ENCODE assay signal across 25 cellular contexts in the genomic region with DNA sequence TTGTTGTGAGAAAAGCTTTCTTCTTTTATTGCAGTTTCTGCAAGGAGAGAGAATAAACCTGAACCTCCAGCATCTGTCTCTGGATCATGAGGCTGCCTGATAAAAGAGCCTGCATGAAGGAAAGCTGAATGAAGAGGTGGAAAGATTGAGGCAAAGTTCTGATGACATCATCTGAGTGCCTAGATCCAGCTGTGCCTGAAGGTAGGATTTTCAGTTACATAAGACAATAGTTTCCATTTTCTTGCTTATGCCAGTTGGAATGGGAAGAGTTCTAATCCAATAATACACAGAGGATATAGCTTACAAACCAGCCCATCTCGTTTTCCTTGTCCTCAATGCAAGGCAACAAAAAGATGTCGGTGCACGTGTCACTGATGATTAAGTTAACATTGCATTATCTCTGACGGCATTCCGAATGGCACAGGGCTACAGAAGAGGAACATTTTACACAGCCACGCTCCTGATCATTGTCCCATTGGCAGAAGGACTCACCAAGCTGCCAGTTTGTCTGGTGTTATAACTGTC.
A peak's percentile ranks its signal among the peaks of the same experiment; 100 is the strongest.
DNase-seq lines count a peak whose midpoint lies in the region; ATAC-seq, FAIRE-seq and TF ChIP-seq lines count a peak whose summit lies in the region.
"Had no signal": no experiment of that assay in that cellular context is flagged by ENCODE, and none has a peak within 500 bp of the region (broad histone marks: within the 10 kb centered on the region; RNA-seq: fewer than 3 reads in every experiment).

No MANE protein-coding gene starts in this region.

- H3K36me3 ChIP-seq in HEK293 (ENCODE audit: control insufficient read depth in 2 of 2, insufficient read depth in 1 of 2, low read length in 2 of 2) (no peaks in the 10 kb centered on the region), K562 (ENCODE audit: control insufficient read depth, insufficient read depth, low read length) (no peaks in the 10 kb centered on the region), iPS-20b (ENCODE audit: insufficient read depth, low read depth, low read length) (no peaks in the 10 kb centered on the region)
- no peaks in the 10 kb centered on the region for H3K36me3 ChIP-seq in effector memory CD4-positive, alpha-beta T cell (ENCODE audit: control insufficient read depth, insufficient read depth, low read length)
- H3K36me3 ChIP-seq: SJCRH30 had no signal

- under 1% methylated on average over 6 of the region's 6 CpGs for WGBS in K562 (ENCODE audit: insufficient coverage, low coverage, missing lambda C conversion rate)

- no peak for TF ChIP-seq CTCF in HEK293 (tag by site-specific recombination; IDR thresholded peaks at IDR 0.05)
- no peak for TF ChIP-seq CTCF in K562 (IDR thresholded peaks at IDR 0.05 in 2 of 3, conservative IDR thresholded peaks at IDR 0.05 in 1 of 3; ENCODE audit: insufficient read depth in 2 of 3, low read depth in 1 of 3, low read length in 3 of 3)

- POLR2A ChIA-PET in HEK293 (lab: Yijun Ruan, JAX) (no interaction called here), K562 (lab: Yijun Ruan, JAX) (interaction anchor here (0.6 kb wide), 2 partner anchors 70 to 540 kb away, joined by 3 read pairs; no protein-coding TSS in a partner anchor)

- H3K9ac ChIP-seq in K562 (ENCODE audit: insufficient read depth in 1 of 2, low read depth in 2 of 2, low read length in 2 of 2) (no peak overlapping the region), iPS-20b (ENCODE audit: low read depth, low read length) (no peak overlapping the region)

- TF ChIP-seq EP300 in K562 (IDR thresholded peaks at IDR 0.05; ENCODE audit: low read length), result no peak

- intact Hi-C loops in K562 (cut with micrococcal nuclease), result no loop called here

- no peak overlapping the region for H3K4me2 ChIP-seq in K562 (ENCODE audit: insufficient read depth, low read length)
- H3K4me2 ChIP-seq: A549 had no signal

- no peak for DNase-seq in K562 (ENCODE audit: extremely low read depth in 1 of 4, low spot score in 3 of 4)
- DNase-seq in AML-193 (lab: John Stamatoyannopoulos, UW), result no peak
- no peak for DNase-seq in HK-2 (ENCODE audit: unreplicated experiment)
- DNase-seq in GM19238 (ENCODE audit: insufficient read length, low spot score), result no peak
- DNase-seq in effector memory CD4-positive, alpha-beta T cell, result no peak
- DNase-seq: CD8-positive, alpha-beta T cell; DMS 273 treated with DMSO at 0.1 percent for 48 hours; DMS79; EL; GDM1; Karpas-422; NCI-H1105 treated with DMSO at 0.1 percent for 48 hours; NCI-H146; NCI-H1930; NCI-H2107; NCI-H774; PC-3 had no signal

- H3K4me1 ChIP-seq in HEK293 (ENCODE audit: control insufficient read depth, insufficient read depth, low read length) (peaks cover 12% of the 10 kb centered on the region), K562 (replicated peaks in 1 of 2; ENCODE audit: control insufficient read depth in 2 of 2, insufficient read depth in 2 of 2, low read length in 2 of 2) (peaks cover 0 to 4% of the 10 kb centered on the region in 2 experiments; a peak in 1 of 5 replicates), iPS-20b (ENCODE audit: insufficient read depth, low read length) (peaks cover 44% of the 10 kb centered on the region)
- H3K4me1 ChIP-seq in effector memory CD4-positive, alpha-beta T cell (ENCODE audit: control insufficient read depth, insufficient read depth, low read length, poor library complexity, severe bottlenecking), result no peaks in the 10 kb centered on the region
- H3K4me1 ChIP-seq: A549 had no signal

- no peak overlapping the region for H3K27ac ChIP-seq in HEK293 (ENCODE audit: extremely low read depth, low read depth, low read length)
- no peak overlapping the region for H3K27ac ChIP-seq in K562 (ENCODE audit: extremely low read depth, low read depth, low read length)
- H3K27ac ChIP-seq in iPS-20b (ENCODE audit: low read length), result no peak overlapping the region
- no peak overlapping the region for H3K27ac ChIP-seq in effector memory CD4-positive, alpha-beta T cell (ENCODE audit: insufficient read depth, low read length, poor library complexity, severe bottlenecking)
- H3K27ac ChIP-seq: A549, C4-2B had no signal

- no TSS peak for BruUV-seq in K562 (replicated peaks; lab: Mats Ljungman, UMichigan)

- TF ChIP-seq POLR2A in K562 (conservative IDR thresholded peaks at IDR 0.05), result no peak

- H2AFZ ChIP-seq in K562 (ENCODE audit: low read depth, low read length), result no peak overlapping the region

- in situ Hi-C loops in K562 (cut with MboI), result no loop called here

- no peaks in the 10 kb centered on the region for H4K20me1 ChIP-seq in K562 (replicated peaks; ENCODE audit: control insufficient read depth, insufficient read depth, low read length)

- CTCF ChIA-PET in HEK293 (lab: Yijun Ruan, JAX), result interaction anchor here (0.7 to 1.4 kb wide), 3 partner anchors 9 to 33 kb away, joined by 3 to 4 read pairs (median 3); no protein-coding TSS in a partner anchor
- CTCF ChIA-PET in K562 (lab: Yijun Ruan, JAX; ENCODE audit: low intra/inter-chr PET ratio), result no interaction called here

- no peak for TF ChIP-seq RAD21 in K562 (CRISPR knock-in tag; conservative IDR thresholded peaks at IDR 0.05 in 1 of 2, IDR thresholded peaks at IDR 0.05 in 1 of 2)

- H3K9me3 ChIP-seq in HEK293 (ENCODE audit: control insufficient read depth, insufficient read depth, low read depth, low read length), result no peaks in the 10 kb centered on the region
- H3K9me3 ChIP-seq in K562 (replicated peaks; ENCODE audit: control insufficient read depth, insufficient read depth, low read depth, low read length), result no peaks in the 10 kb centered on the region
- no peaks in the 10 kb centered on the region for H3K9me3 ChIP-seq in iPS-20b (ENCODE audit: insufficient read depth, low read depth, low read length)
- no peaks in the 10 kb centered on the region for H3K9me3 ChIP-seq in effector memory CD4-positive, alpha-beta T cell (ENCODE audit: control insufficient read depth, low read length)
- H3K9me3 ChIP-seq: A549, SJCRH30 had no signal

- no peak overlapping the region for H3K4me3 ChIP-seq in HEK293 (ENCODE audit: low read depth, low read length)
- no peak overlapping the region for H3K4me3 ChIP-seq in K562
- H3K4me3 ChIP-seq in iPS-20b (ENCODE audit: low read length), result peak overlapping the region; percentile 20; the same call in 1 of the 2 replicates
- no peak overlapping the region for H3K4me3 ChIP-seq in effector memory CD4-positive, alpha-beta T cell (ENCODE audit: insufficient read depth, low read depth, low read length, poor library complexity, severe bottlenecking)
- H3K4me3 ChIP-seq: A549, GM12878, SJCRH30 had no signal

- no peaks in the 10 kb centered on the region for H3K9me1 ChIP-seq in K562 (ENCODE audit: control insufficient read depth, insufficient read depth, low read length)

- H3K27me3 ChIP-seq in K562 (ENCODE audit: control insufficient read depth in 2 of 2, insufficient read depth in 2 of 2, low read length in 2 of 2), result peaks cover 26 to 64% of the 10 kb centered on the region in 2 experiments
- peaks cover 46% of the 10 kb centered on the region for H3K27me3 ChIP-seq in iPS-20b (ENCODE audit: insufficient read depth, low read length)
- no peaks in the 10 kb centered on the region for H3K27me3 ChIP-seq in effector memory CD4-positive, alpha-beta T cell (replicated peaks; ENCODE audit: control insufficient read depth, insufficient read depth, low read length, poor library complexity, severe bottlenecking)
- H3K27me3 ChIP-seq: SJCRH30 had no signal

- no peaks in the 10 kb centered on the region for H3K79me2 ChIP-seq in K562 (ENCODE audit: control insufficient read depth, insufficient read depth, low read length)

- FAIRE-seq in K562 (lab: Jason Lieb, UNC), result no peak
- FAIRE-seq: A549, GM12878, H54 had no signal

- ATAC-seq in K562, result no peak
- ATAC-seq: CD8-positive, alpha-beta T cell; GM12878; PC-3; Right ventricle myocardium inferior had no signal

TF ChIP-seq in HEK293, 187 proteins besides CTCF, POLR2A, EP300 and RAD21:
- TF ChIP-seq, protein P1, sequence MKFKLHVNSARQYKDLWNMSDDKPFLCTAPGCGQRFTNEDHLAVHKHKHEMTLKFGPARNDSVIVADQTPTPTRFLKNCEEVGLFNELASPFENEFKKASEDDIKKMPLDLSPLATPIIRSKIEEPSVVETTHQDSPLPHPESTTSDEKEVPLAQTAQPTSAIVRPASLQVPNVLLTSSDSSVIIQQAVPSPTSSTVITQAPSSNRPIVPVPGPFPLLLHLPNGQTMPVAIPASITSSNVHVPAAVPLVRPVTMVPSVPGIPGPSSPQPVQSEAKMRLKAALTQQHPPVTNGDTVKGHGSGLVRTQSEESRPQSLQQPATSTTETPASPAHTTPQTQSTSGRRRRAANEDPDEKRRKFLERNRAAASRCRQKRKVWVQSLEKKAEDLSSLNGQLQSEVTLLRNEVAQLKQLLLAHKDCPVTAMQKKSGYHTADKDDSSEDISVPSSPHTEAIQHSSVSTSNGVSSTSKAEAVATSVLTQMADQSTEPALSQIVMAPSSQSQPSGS (tag by site-specific recombination; IDR thresholded peaks at IDR 0.05; ENCODE audit: low read depth), result peak; percentile 69; the same call in 1 of the 2 replicates
- TF ChIP-seq BCL11B (tag by site-specific recombination; IDR thresholded peaks at IDR 0.05; ENCODE audit: low read depth) (no peak), ZNF514 (tag by site-specific recombination; IDR thresholded peaks at IDR 0.05) (no peak), ZNF777 (tag by site-specific recombination; IDR thresholded peaks at IDR 0.05; ENCODE audit: borderline replicate concordance) (no peak), ZNF16 (tag by site-specific recombination; IDR thresholded peaks at IDR 0.05; ENCODE audit: low read depth) (no peak)

TF ChIP-seq in K562, 482 proteins besides CTCF, POLR2A, EP300 and RAD21:
- 0 out of 2 replicates have a peak, but pooled peaks have one; percentile 14 for TF ChIP-seq ATF3 (IDR thresholded peaks at IDR 0.05)
- TF ChIP-seq ATF3 (CRISPR knock-in tag; conservative IDR thresholded peaks at IDR 0.05), result no peak
- no peak for TF ChIP-seq YY1 (IDR thresholded peaks at IDR 0.05; ENCODE audit: borderline replicate concordance in 1 of 3, control insufficient read depth in 1 of 3, extremely low read depth in 1 of 3, insufficient read depth in 3 of 3, insufficient read length in 1 of 3, insufficient replicate concordance in 2 of 3, low read depth in 1 of 3, low read length in 2 of 3)
- no peak for TF ChIP-seq JUND (IDR thresholded peaks at IDR 0.05; ENCODE audit: borderline replicate concordance, low read depth, low read length)
- 0 out of 3 replicates have a peak, but pooled peaks have one; percentile 17 for TF ChIP-seq JUND (tag; IDR thresholded peaks at IDR 0.05; ENCODE audit: borderline replicate concordance, low read depth, low read length)
TF ChIP-seq in K562: peak in this region for 2.
